ENCODE assay signal across 14 cellular contexts in genomic region chr3:66495633-66496032, GRCh38. TPM values are rescaled to one million over a fixed set of nuclear protein-coding genes. Genes with fewer than 3 reads are reported as not detected.
A peak's percentile ranks its signal among the peaks of the same experiment; 100 is the strongest.
DNase-seq lines count a peak whose midpoint lies in the region; ATAC-seq, FAIRE-seq and TF ChIP-seq lines count a peak whose summit lies in the region.
"Had no signal": no experiment of that assay in that cellular context is flagged by ENCODE, and none has a peak within 500 bp of the region (broad histone marks: within the 10 kb centered on the region; RNA-seq: fewer than 3 reads in every experiment).

No MANE protein-coding gene starts in this region.

- CTCF ChIA-PET in PC-3 (lab: Charles Lee), result no interaction called here

- no TSS peak for BruUV-seq in PC-3 (replicated peaks; lab: Mats Ljungman, UMichigan)

- H3K27me3 ChIP-seq in hepatocyte (no peaks in the 10 kb centered on the region), small intestine (ENCODE audit: control insufficient read depth in 2 of 2, insufficient read depth in 2 of 2, low read length in 2 of 2) (no peaks in the 10 kb centered on the region), PC-3 (ENCODE audit: low read length) (no peaks in the 10 kb centered on the region)
- H3K27me3 ChIP-seq: tibial nerve had no signal

- no peaks in the 10 kb centered on the region for H3K9me2 ChIP-seq in hepatocyte (replicated peaks; ENCODE audit: insufficient read depth)
- no peaks in the 10 kb centered on the region for H3K9me2 ChIP-seq in PC-3 (replicated peaks; ENCODE audit: low read length)

- H2AFZ ChIP-seq in hepatocyte (no peak overlapping the region), PC-3 (ENCODE audit: low read length) (no peak overlapping the region)

- no peaks in the 10 kb centered on the region for H3K27me3 Mint-ChIP-seq in activated CD4-positive, alpha-beta T cell treated with anti-CD3 and anti-CD28 coated beads, Interleukin-2, amount 10 ng/mL, durations not matched to agents 24 days and 14 days

- no peak for ATAC-seq in PC-3
- ATAC-seq: A549, natural killer cell, Panc1 had no signal

- no peak overlapping the region for H3K9ac ChIP-seq in PC-3 (ENCODE audit: low read length)

- peaks cover 80% of the 10 kb centered on the region for H3K4me1 Mint-ChIP-seq in activated CD4-positive, alpha-beta T cell treated with anti-CD3 and anti-CD28 coated beads, Interleukin-2, amount 10 ng/mL, durations not matched to agents 24 days and 14 days

- H4K20me1 ChIP-seq in hepatocyte (ENCODE audit: insufficient read depth, poor library complexity, severe bottlenecking), result peaks cover 5% of the 10 kb centered on the region
- no peaks in the 10 kb centered on the region for H4K20me1 ChIP-seq in PC-3 (ENCODE audit: low read length)

- POLR2A ChIA-PET in PC-3 (lab: Charles Lee; ENCODE audit: unreplicated experiment), result no interaction called here

- no peaks in the 10 kb centered on the region for H3F3A ChIP-seq in PC-3 (ENCODE audit: low read length, unreplicated experiment)

- H3K36me3 ChIP-seq in hepatocyte (replicated peaks; ENCODE audit: insufficient read depth, low read depth), result no peaks in the 10 kb centered on the region
- no peaks in the 10 kb centered on the region for H3K36me3 ChIP-seq in small intestine (ENCODE audit: control insufficient read depth in 2 of 2, insufficient read depth in 2 of 2, low read length in 2 of 2)
- H3K36me3 ChIP-seq in PC-3 (ENCODE audit: low read depth, low read length), result no peaks in the 10 kb centered on the region
- H3K36me3 ChIP-seq: tibial nerve had no signal

- no peak for DNase-seq in activated CD4-positive, alpha-beta T cell treated with anti-CD3 and anti-CD28 coated beads, Interleukin-2, amount 10 ng/mL, durations not matched to agents 24 days and 14 days
- DNase-seq in activated CD4-positive, alpha-beta T cell treated with anti-CD3 and anti-CD28 coated beads, Interleukin-2, amount 50 U/mL, for 1 hour, result no peak
- DNase-seq in hepatocyte (ENCODE audit: low spot score), result no peak
- DNase-seq in small intestine, result peak; percentile 59
- DNase-seq in D721Med (ENCODE audit: insufficient read length, low spot score), result no peak
- DNase-seq in NCI-H2081 (lab: John Stamatoyannopoulos, UW), result no peak
- no peak for DNase-seq in PC-3
- DNase-seq: natural killer cell, NCI-H1436 had no signal

- peaks cover 20% of the 10 kb centered on the region for H3K36me3 Mint-ChIP-seq in activated CD4-positive, alpha-beta T cell treated with anti-CD3 and anti-CD28 coated beads, Interleukin-2, amount 10 ng/mL, durations not matched to agents 24 days and 14 days (ENCODE audit: low read depth)
- H3K36me3 Mint-ChIP-seq: natural killer cell had no signal

- no peak for TF ChIP-seq CTCF in VCaP (conservative IDR thresholded peaks at IDR 0.05)
- no peak for TF ChIP-seq CTCF in hepatocyte (IDR thresholded peaks at IDR 0.05; ENCODE audit: poor library complexity)
- no peak for TF ChIP-seq CTCF in D721Med (IDR thresholded peaks at IDR 0.05; ENCODE audit: insufficient read depth, missing control alignments)
- no peak for TF ChIP-seq CTCF in PC-3 (conservative IDR thresholded peaks at IDR 0.05; ENCODE audit: low read depth, low read length)

- WGBS in hepatocyte (ENCODE audit: low lambda C conversion rate, missing lambda C conversion rate), result 33% methylated on average over 3 of the region's 3 CpGs
- whole genome bisulfite sequencing in small intestine, 3 donors, result 10 to 40% (median 37%) methylated on average over 3 of the region's 3 CpGs

- intact Hi-C loops in activated CD4-positive, alpha-beta T cell treated with anti-CD3 and anti-CD28 coated beads, Interleukin-2, amount 10 ng/mL, durations not matched to agents 24 days and 14 days (cut with micrococcal nuclease), result no loop called here
- intact Hi-C loops in PC-3 (cut with micrococcal nuclease), result no loop called here

- H3K4me3 ChIP-seq in hepatocyte, result no peak overlapping the region
- H3K4me3 ChIP-seq in small intestine (ENCODE audit: low read depth in 1 of 2, low read length in 2 of 2), result no peak overlapping the region
- no peak overlapping the region for H3K4me3 ChIP-seq in PC-3 (ENCODE audit: low read length)
- H3K4me3 ChIP-seq: A549, tibial nerve had no signal

- H3K9me3 ChIP-seq in hepatocyte (ENCODE audit: low read depth) (no peaks in the 10 kb centered on the region), small intestine (ENCODE audit: control insufficient read depth, low read depth) (no peaks in the 10 kb centered on the region), PC-3 (ENCODE audit: low read length) (no peaks in the 10 kb centered on the region)
- H3K9me3 ChIP-seq: A549, tibial nerve had no signal

- peaks cover 79% of the 10 kb centered on the region for H3K79me2 ChIP-seq in hepatocyte
- H3K79me2 ChIP-seq in PC-3 (ENCODE audit: low read length), result no peaks in the 10 kb centered on the region

- peak overlapping the region; percentile 13 for H3K4me2 ChIP-seq in hepatocyte
- no peak overlapping the region for H3K4me2 ChIP-seq in PC-3 (ENCODE audit: low read length)
- H3K4me2 ChIP-seq: A549 had no signal

- peak overlapping the region; percentile 72 for H3K27ac Mint-ChIP-seq in activated CD4-positive, alpha-beta T cell treated with anti-CD3 and anti-CD28 coated beads, Interleukin-2, amount 10 ng/mL, durations not matched to agents 24 days and 14 days
- H3K27ac Mint-ChIP-seq: natural killer cell had no signal

- H3K4me1 ChIP-seq in hepatocyte (ENCODE audit: insufficient read depth) (peaks cover 41% of the 10 kb centered on the region), small intestine (ENCODE audit: control insufficient read depth in 2 of 2, insufficient read depth in 1 of 2, low read depth in 1 of 2, low read length in 1 of 2) (peaks cover 8 to 32% of the 10 kb centered on the region in 2 donors), PC-3 (ENCODE audit: insufficient read depth, low read length) (no peaks in the 10 kb centered on the region)

- peak overlapping the region; percentile 94 for H3K4me3 Mint-ChIP-seq in activated CD4-positive, alpha-beta T cell treated with anti-CD3 and anti-CD28 coated beads, Interleukin-2, amount 10 ng/mL, durations not matched to agents 24 days and 14 days
- H3K4me3 Mint-ChIP-seq: natural killer cell had no signal

- no peak for FAIRE-seq in small intestine (lab: Jason Lieb, UNC)
- FAIRE-seq in D721Med (lab: Jason Lieb, UNC), result no peak
- FAIRE-seq: A549 had no signal

- no peaks in the 10 kb centered on the region for H3K9me3 Mint-ChIP-seq in activated CD4-positive, alpha-beta T cell treated with anti-CD3 and anti-CD28 coated beads, Interleukin-2, amount 10 ng/mL, durations not matched to agents 24 days and 14 days
- H3K9me3 Mint-ChIP-seq: natural killer cell had no signal

- H3K27ac ChIP-seq in VCaP, result peak overlapping the region; percentile 92
- no peak overlapping the region for H3K27ac ChIP-seq in hepatocyte
- H3K27ac ChIP-seq in small intestine (ENCODE audit: low read depth in 1 of 2, low read length in 1 of 2), result peak overlapping the region in 1 of 2 donors; percentile 33
- no peak overlapping the region for H3K27ac ChIP-seq in PC-3 (ENCODE audit: low read length)
- H3K27ac ChIP-seq: A549, HL-60 had no signal

RNA-seq across cellular contexts. Expression of gene LRIG1, which starts 5.2 kb away (rescaled TPM):
- 50.3 and 52.8 TPM in 2 replicates for total RNA-seq in activated CD4-positive, alpha-beta T cell treated with anti-CD3 and anti-CD28 coated beads, Interleukin-2, amount 10 ng/mL, durations not matched to agents 24 days and 14 days
- total RNA-seq in hepatocyte (12.5 and 13.3 TPM in 2 replicates), PC-3 (2014; rRNA removed) (2.2 and 2.9 TPM in 2 replicates)
- polyA plus RNA-seq in hepatocyte (8.2 and 8.7 TPM in 2 replicates), small intestine (10 to 100 TPM in 1 of 3 donors, 1 to 10 TPM in 2; 3.5 to 39.3 (median 4.5) TPM)
